11 cellular contexts compared by ENCODE assay signal in genomic region chr15:98946301-98947255, GRCh38.
DNase-seq lines count a peak whose midpoint lies in the region; ATAC-seq and TF ChIP-seq lines count a peak whose summit lies in the region.
"Had no signal": no experiment of that assay in that cellular context is flagged by ENCODE, and none has a peak within 500 bp of the region (broad histone marks: within the 10 kb centered on the region; RNA-seq: fewer than 3 reads in every experiment).

No MANE protein-coding gene starts in this region.

- H3K27ac Mint-ChIP-seq in WTC11: peak overlapping the region; percentile 74; the same call in 1 of the 2 replicates

- H3K36me3 Mint-ChIP-seq in WTC11: peaks cover 68% of the 10 kb centered on the region

- WGBS in ovary, 3 donors: 63 to 70% (median 69%) methylated on average over 15 of the region's 15 CpGs

- no peak for TF ChIP-seq CTCF in AG10803 (conservative IDR thresholded peaks at IDR 0.05; ENCODE audit: low read length)
- no peak for TF ChIP-seq CTCF in WTC11 (IDR thresholded peaks at IDR 0.05)
- TF ChIP-seq CTCF in ovary (IDR thresholded peaks at IDR 0.05): no peak

- TF ChIP-seq POLR2A in ovary (IDR thresholded peaks at IDR 0.05): no peak

- POLR2A ChIA-PET in WTC11 (lab: Charles Lee): interaction anchor here (0.5 kb wide), 1 partner anchor 268 kb away, joined by 6 read pairs; no protein-coding TSS in a partner anchor

- DNase-seq in AG10803 (ENCODE audit: low read depth): peak; percentile 44
- no peak for DNase-seq in WTC11 (ENCODE audit: low spot score)
- DNase-seq in cardiac septum (ENCODE audit: low spot score): peak; percentile 91
- peak in 1 of 5 donors; percentile 67 for DNase-seq in ovary
- DNase-seq in DMS153 treated with DMSO at 0.1 percent for 48 hours (lab: John Stamatoyannopoulos, UW; ENCODE audit: unreplicated experiment): no peak
- no peak for DNase-seq in cerebellum (ENCODE audit: low spot score)
- no peak for DNase-seq in activated CD8-positive, alpha-beta memory T cell treated with anti-CD3 and anti-CD28 coated beads, Interleukin-2, amount 50 U/mL, for 48 hours
- no peak for DNase-seq in activated gamma-delta T cell (lab: John Stamatoyannopoulos, UW)
- DNase-seq: activated CD4-positive, CD25-positive, alpha-beta regulatory T cell treated with anti-CD3 and anti-CD28 coated beads, Interleukin-2, amount 50 U/mL, for 72 hours; effector CD8-positive, alpha-beta T cell had no signal

- CTCF ChIA-PET in WTC11 (lab: Charles Lee): interaction anchor here (0.8 to 1.8 kb wide), 3 partner anchors 130 to 159 kb away, joined by 3 to 4 read pairs (median 3); no protein-coding TSS in a partner anchor

- no peak for ATAC-seq in WTC11
- ATAC-seq: GM23338 had no signal

- no peaks in the 10 kb centered on the region for H3K9me3 Mint-ChIP-seq in WTC11
- H3K9me3 Mint-ChIP-seq: GM23338 had no signal

- peaks cover 21% of the 10 kb centered on the region for H3K4me1 ChIP-seq in ovary (ENCODE audit: insufficient read depth)

- H3K27ac ChIP-seq in ovary: peak overlapping the region; percentile 2 to 69

- H3K4me1 Mint-ChIP-seq in WTC11: no peaks in the 10 kb centered on the region; the same call in 1 of the 2 replicates
- H3K4me1 Mint-ChIP-seq: GM23338 had no signal

- no peaks in the 10 kb centered on the region for H3K27me3 Mint-ChIP-seq in WTC11 (ENCODE audit: low read depth)

- no peaks in the 10 kb centered on the region for H3K36me3 ChIP-seq in ovary

- no peak for TF ChIP-seq EP300 in ovary (IDR thresholded peaks at IDR 0.05)

- H3K4me3 ChIP-seq in AG10803 (ENCODE audit: low read length): no peak overlapping the region
- no peak overlapping the region for H3K4me3 ChIP-seq in ovary
- H3K4me3 ChIP-seq: GM23338 had no signal

- no peak overlapping the region for H3K4me3 Mint-ChIP-seq in WTC11
- H3K4me3 Mint-ChIP-seq: GM23338 had no signal

- no peaks in the 10 kb centered on the region for H3K27me3 ChIP-seq in ovary

- intact Hi-C loops in cardiac septum (cut with DNase I): no loop called here
- intact Hi-C loops in ovary (cut with DNase I): no loop called here

- H3K9me3 ChIP-seq in ovary: no peaks in the 10 kb centered on the region

TF ChIP-seq in WTC11, 78 proteins besides CTCF, POLR2A, EP300 and RAD21:
- TF ChIP-seq SP1 (CRISPR knock-in tag; conservative IDR thresholded peaks at IDR 0.05) (no peak), ZNF232 (CRISPR knock-in tag; IDR thresholded peaks at IDR 0.05) (no peak), MYBL2 (CRISPR knock-in tag; IDR thresholded peaks at IDR 0.05) (no peak), ARID4B (CRISPR knock-in tag; IDR thresholded peaks at IDR 0.05; ENCODE audit: borderline replicate concordance) (no peak), ATF3 (CRISPR knock-in tag; conservative IDR thresholded peaks at IDR 0.05) (no peak), EMX1 (CRISPR knock-in tag; IDR thresholded peaks at IDR 0.05) (no peak), CREM (CRISPR knock-in tag; IDR thresholded peaks at IDR 0.05) (no peak), E2F4 (CRISPR knock-in tag; IDR thresholded peaks at IDR 0.05; ENCODE audit: borderline replicate concordance, low read depth) (no peak), GRHL2 (CRISPR knock-in tag; IDR thresholded peaks at IDR 0.05; ENCODE audit: insufficient replicate concordance, severe bottlenecking) (no peak), GABPB1 (CRISPR knock-in tag; IDR thresholded peaks at IDR 0.05) (no peak), IRF2 (CRISPR knock-in tag; IDR thresholded peaks at IDR 0.05; ENCODE audit: borderline replicate concordance, low read depth) (no peak), ZNF121 (CRISPR knock-in tag; IDR thresholded peaks at IDR 0.05) (no peak)

Comparison
In these comparisons a context has a peak if more than half of its experiments do, and no peak if none do; other contexts are left out.
1. DNase-seq: peak in AG10803 (single experiment) and cardiac septum (single experiment); none in WTC11 (single experiment), DMS153 treated with DMSO at 0.1 percent for 48 hours (single experiment), cerebellum (single experiment), activated CD8-positive, alpha-beta memory T cell treated with anti-CD3 and anti-CD28 coated beads, Interleukin-2, amount 50 U/mL, for 48 hours (single experiment) and activated gamma-delta T cell (single experiment).